Comparison of ENCODE assay signal across 21 cellular contexts in genomic region chr10:34223658-34224057, GRCh38.
A peak's percentile ranks its signal among the peaks of the same experiment; 100 is the strongest.
DNase-seq lines count a peak whose midpoint lies in the region; ATAC-seq and TF ChIP-seq lines count a peak whose summit lies in the region.
"Had no signal": no experiment of that assay in that cellular context is flagged by ENCODE, and none has a peak within 500 bp of the region (broad histone marks: within the 10 kb centered on the region; RNA-seq: fewer than 3 reads in every experiment).

No MANE protein-coding gene starts in this region.

- H3K9me3 ChIP-seq in cardiac muscle cell (ENCODE audit: low read depth): no peaks in the 10 kb centered on the region
- H3K9me3 ChIP-seq in right atrium auricular region: peaks cover 0 to 11% of the 10 kb centered on the region in 2 donors
- no peaks in the 10 kb centered on the region for H3K9me3 ChIP-seq in WERI-Rb-1 (ENCODE audit: severe bottlenecking)
- H3K9me3 ChIP-seq in mucosa of descending colon: peaks cover 4% of the 10 kb centered on the region
- H3K9me3 ChIP-seq: psoas muscle had no signal

- no peaks in the 10 kb centered on the region for H3K27me3 ChIP-seq in cardiac muscle cell
- H3K27me3 ChIP-seq in right atrium auricular region: no peaks in the 10 kb centered on the region
- H3K27me3 ChIP-seq in WERI-Rb-1 (ENCODE audit: insufficient read depth, low read depth, severe bottlenecking): no peaks in the 10 kb centered on the region
- H3K27me3 ChIP-seq: dorsolateral prefrontal cortex, heart left ventricle had no signal

- DNase-seq in cardiac muscle cell (ENCODE audit: low read depth in 1 of 2, low spot score in 1 of 2) (no peak), right atrium auricular region (ENCODE audit: low spot score) (no peak), WERI-Rb-1 (no peak), mucosa of descending colon (no peak), H4 (ENCODE audit: low spot score) (no peak), NCI-H1092 (lab: John Stamatoyannopoulos, UW) (no peak), NCI-H1105 treated with DMSO at 0.1 percent for 48 hours (lab: John Stamatoyannopoulos, UW) (no peak)
- DNase-seq: activated CD8-positive, alpha-beta memory T cell treated with anti-CD3 and anti-CD28 coated beads, Interleukin-2, amount 10 ng/mL, durations not matched to agents 7 days and 5 days; activated naive CD4-positive, alpha-beta T cell treated with anti-CD3 and anti-CD28 coated beads, Interleukin-2, amount 10 ng/mL, durations not matched to agents 7 days and 5 days; anterior cingulate cortex; CD4-positive, CD25-positive, alpha-beta regulatory T cell; central memory CD4-positive, alpha-beta T cell; dorsolateral prefrontal cortex; H7; heart left ventricle; Karpas-422; mesendoderm; NCI-H2029 treated with DMSO at 0.1 percent for 48 hours; psoas muscle had no signal

- peak; percentile 24 for ATAC-seq in mucosa of descending colon
- ATAC-seq: activated CD8-positive, alpha-beta memory T cell treated with anti-CD3 and anti-CD28 coated beads, Interleukin-2, amount 10 ng/mL, durations not matched to agents 7 days and 5 days; heart left ventricle; psoas muscle had no signal

- no peak overlapping the region for H3K4me3 ChIP-seq in cardiac muscle cell
- H3K4me3 ChIP-seq in right atrium auricular region: no peak overlapping the region
- H3K4me3 ChIP-seq in GM12875 (ENCODE audit: low read depth, low read length): no peak overlapping the region
- H3K4me3 ChIP-seq in WERI-Rb-1 (ENCODE audit: low read depth, low read length): no peak overlapping the region
- no peak overlapping the region for H3K4me3 ChIP-seq in mucosa of descending colon
- H3K4me3 ChIP-seq: dorsolateral prefrontal cortex, heart left ventricle, psoas muscle, SK-N-MC had no signal

- intact Hi-C loops in mucosa of descending colon (cut with DNase I, micrococcal nuclease): no loop called here

- peak; percentile 4 for TF ChIP-seq CTCF in cardiac muscle cell (IDR thresholded peaks at IDR 0.05; ENCODE audit: low read depth, low read length)
- TF ChIP-seq CTCF in right atrium auricular region (IDR thresholded peaks at IDR 0.05): no peak
- 0 out of 2 replicates have a peak, but pooled peaks have one; percentile 7 for TF ChIP-seq CTCF in GM12875 (IDR thresholded peaks at IDR 0.05; ENCODE audit: borderline replicate concordance, insufficient read depth, low read depth, low read length)
- 0 out of 2 replicates have a peak, but pooled peaks have one; percentile 12 for TF ChIP-seq CTCF in WERI-Rb-1 (IDR thresholded peaks at IDR 0.05; ENCODE audit: low read depth, low read length)
- TF ChIP-seq CTCF in mucosa of descending colon (IDR thresholded peaks at IDR 0.05): no peak

- H3K36me3 ChIP-seq in cardiac muscle cell (no peaks in the 10 kb centered on the region), right atrium auricular region (no peaks in the 10 kb centered on the region), WERI-Rb-1 (no peaks in the 10 kb centered on the region), mucosa of descending colon (ENCODE audit: low read depth) (no peaks in the 10 kb centered on the region)
- H3K36me3 ChIP-seq: heart left ventricle had no signal

- no peak overlapping the region for H3K27ac ChIP-seq in cardiac muscle cell
- no peak overlapping the region for H3K27ac ChIP-seq in right atrium auricular region
- no peak overlapping the region for H3K27ac ChIP-seq in WERI-Rb-1
- H3K27ac ChIP-seq: dorsolateral prefrontal cortex, heart left ventricle, psoas muscle, SK-N-MC had no signal

- H3K4me1 ChIP-seq in cardiac muscle cell (ENCODE audit: low read depth) (peaks cover 5% of the 10 kb centered on the region), right atrium auricular region (no peaks in the 10 kb centered on the region), mucosa of descending colon (ENCODE audit: low read depth) (no peaks in the 10 kb centered on the region)
- H3K4me1 ChIP-seq: heart left ventricle, psoas muscle had no signal

Comparison
In these comparisons a context has a peak if more than half of its experiments do, and no peak if none do; other contexts are left out.
1. CTCF ChIP-seq: peak in cardiac muscle cell (single experiment), GM12875 (single experiment) and WERI-Rb-1 (single experiment); none in right atrium auricular region (0 of 2) and mucosa of descending colon (single experiment).